In genomic region chr17:5661486-5662125, GRCh38 we compare ENCODE assay signal across 15 cellular contexts.
"Had no signal": no experiment of that assay in that cellular context is flagged by ENCODE, and none has a peak within 500 bp of the region (broad histone marks: within the 10 kb centered on the region; RNA-seq: fewer than 3 reads in every experiment).

No MANE protein-coding gene starts in this region.

- H3K9me3 ChIP-seq: sigmoid colon, tibial nerve had no signal

- H3K4me3 ChIP-seq: sigmoid colon, tibial nerve had no signal

- ATAC-seq: activated T-helper 17 cell treated with anti-CD3 and anti-CD28 coated beads, Interleukin-2, amount 50 U/mL, for 72 hours; effector memory CD8-positive, alpha-beta T cell; left lobe of liver; stimulated activated naive B cell treated with anti-CD40 and anti-IgM and Interleukin-4, amounts not matched to agents 10 μg/mL and 1 μg/mL and 100 μg/mL, for 72 hours had no signal

- DNase-seq: activated CD4-positive, alpha-beta T cell treated with anti-CD3 and anti-CD28 coated beads, Interleukin-2, amount 10 ng/mL, durations not matched to agents 7 days and 5 days; activated CD4-positive, CD25-positive, alpha-beta regulatory T cell; activated CD8-positive, alpha-beta memory T cell treated with anti-CD3 and anti-CD28 coated beads for 24 hours; activated naive CD4-positive, alpha-beta T cell treated with anti-CD3 and anti-CD28 coated beads, Interleukin-2, amount 10 ng/mL, durations not matched to agents 7 days and 5 days; caudate nucleus; cortex of kidney; effector memory CD8-positive, alpha-beta T cell; hippocampal formation; mammary epithelial cell; sigmoid colon; stimulated activated CD4-positive, alpha-beta T cell treated with anti-CD3 and anti-CD28 coated beads, Interleukin-2, amount 100 ng/mL, for 24 hours; stimulated activated naive B cell treated with anti-CD40 and anti-IgM and Interleukin-4, amounts not matched to agents 10 μg/mL and 1 μg/mL and 100 μg/mL, for 72 hours had no signal

- H3K27ac ChIP-seq: sigmoid colon, tibial nerve had no signal

- H3K4me1 ChIP-seq: sigmoid colon, tibial nerve had no signal

- H3K36me3 ChIP-seq: sigmoid colon, tibial nerve had no signal

- H3K27me3 ChIP-seq: sigmoid colon, tibial nerve had no signal
